Comparison of ENCODE assay signal across 2 cellular contexts in genomic region chr5:43063731-43064171, GRCh38.
TF ChIP-seq lines count a peak whose summit lies in the region.

No MANE protein-coding gene starts in this region.

TF ChIP-seq in SK-N-SH, 30 proteins besides CTCF, POLR2A, EP300 and RAD21 (continued from another document):
- TF ChIP-seq REST (IDR thresholded peaks at IDR 0.05; ENCODE audit: low read depth, low read length): no peak
- TF ChIP-seq MAX (IDR thresholded peaks at IDR 0.05; ENCODE audit: low read depth): no peak
- no peak for TF ChIP-seq SIN3A (IDR thresholded peaks at IDR 0.05; ENCODE audit: borderline replicate concordance, low read depth, low read length)
- TF ChIP-seq SMC3 (IDR thresholded peaks at IDR 0.05; ENCODE audit: low read depth, low read length): no peak
- no peak for TF ChIP-seq JUND (IDR thresholded peaks at IDR 0.05)
- TF ChIP-seq NFIC (IDR thresholded peaks at IDR 0.05; ENCODE audit: borderline replicate concordance): no peak
- TF ChIP-seq ZBTB33 (IDR thresholded peaks at IDR 0.05; ENCODE audit: borderline replicate concordance, low read depth): no peak
- TF ChIP-seq MXI1 (IDR thresholded peaks at IDR 0.05; ENCODE audit: low read depth, low read length): no peak
- TF ChIP-seq NRF1 (IDR thresholded peaks at IDR 0.05; ENCODE audit: low read depth, low read length): no peak
- no peak for TF ChIP-seq USF2 (IDR thresholded peaks at IDR 0.05; ENCODE audit: borderline replicate concordance, low read depth, low read length)
- TF ChIP-seq RFX5 (IDR thresholded peaks at IDR 0.05; ENCODE audit: low read length): no peak
- no peak for TF ChIP-seq FOSL2 (IDR thresholded peaks at IDR 0.05; ENCODE audit: borderline replicate concordance, low read depth)
- TF ChIP-seq USF1 (IDR thresholded peaks at IDR 0.05; ENCODE audit: borderline replicate concordance, low read depth): no peak
- no peak for TF ChIP-seq YY1 (IDR thresholded peaks at IDR 0.05; ENCODE audit: low read depth)
- no peak for TF ChIP-seq MEF2A (IDR thresholded peaks at IDR 0.05; ENCODE audit: borderline replicate concordance, low read depth)
- no peak for TF ChIP-seq TEAD4 (IDR thresholded peaks at IDR 0.05; ENCODE audit: borderline replicate concordance, insufficient read depth)
- TF ChIP-seq TCF12 (IDR thresholded peaks at IDR 0.05): no peak
TF ChIP-seq in SK-N-SH: peak in this region for 0.

TF ChIP-seq in SK-N-SH treated with all-trans-retinoic acid at 6 μM for 48 hours, 23 proteins besides CTCF, POLR2A, EP300 and RAD21 (continued from another document):
- TF ChIP-seq CREB5 (CRISPR knock-in tag; IDR thresholded peaks at IDR 0.05; ENCODE audit: low read depth): no peak
